ENCODE assay signal across 11 cellular contexts in the genomic region with DNA sequence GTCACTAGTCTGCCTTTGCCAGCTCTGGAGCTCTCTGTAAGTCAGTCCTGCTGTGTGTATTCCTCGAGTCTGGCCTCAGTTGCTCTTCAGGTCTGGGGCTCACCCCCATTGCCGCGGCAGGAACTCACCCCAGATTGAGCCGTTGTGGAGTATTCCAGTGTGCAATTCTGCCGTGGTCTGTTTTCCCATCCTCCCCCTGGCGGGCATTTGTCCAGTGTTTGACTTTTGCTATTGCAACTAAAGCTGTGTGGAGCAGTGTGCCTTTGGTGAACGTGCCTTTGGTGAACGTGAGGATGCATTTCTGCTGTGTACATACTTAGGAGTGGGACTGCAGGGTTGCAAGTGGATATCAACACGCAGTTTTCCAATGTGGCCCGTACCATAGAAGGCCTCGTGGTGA.
"Had no signal": no experiment of that assay in that cellular context is flagged by ENCODE, and none has a peak within 500 bp of the region (broad histone marks: within the 10 kb centered on the region; RNA-seq: fewer than 3 reads in every experiment).

No MANE protein-coding gene starts in this region.

- H3K4me3 ChIP-seq: ovary had no signal

- H3K4me3 Mint-ChIP-seq: dendritic cell treated with granulocyte-macrophage colony-stimulating factor and Interleukin-4, amounts not matched to agents 40 ng/mL and 50 ng/mL, for 4 days; endodermal cell; nephron progenitor cell; T-cell had no signal

- H3K9me3 Mint-ChIP-seq: dendritic cell treated with granulocyte-macrophage colony-stimulating factor and Interleukin-4, amounts not matched to agents 40 ng/mL and 50 ng/mL, for 4 days; endodermal cell; nephron progenitor cell; T-cell had no signal

- H3K27me3 ChIP-seq: ovary had no signal

- H3K4me1 Mint-ChIP-seq: endodermal cell had no signal

- H3K27me3 Mint-ChIP-seq: T-cell had no signal

- H3K27ac ChIP-seq: ovary, WERI-Rb-1 had no signal

- DNase-seq: activated CD4-positive, alpha-beta T cell treated with anti-CD3 and anti-CD28 coated beads for 4 hours; activated naive CD4-positive, alpha-beta T cell treated with Interleukin-2 at 50 U/mL for 16 hours; central memory CD4-positive, alpha-beta T cell; endodermal cell; nephron progenitor cell; stimulated activated CD4-positive, alpha-beta T cell treated with anti-CD3 and anti-CD28 coated beads, Interleukin-4, amount 100 ng/mL, for 4 hours; T-cell; trophoblast cell had no signal

- H3K36me3 Mint-ChIP-seq: T-cell had no signal

- H3K36me3 ChIP-seq: ovary, WERI-Rb-1 had no signal

- H3K9me3 ChIP-seq: ovary had no signal

- H3K27ac Mint-ChIP-seq: endodermal cell, nephron progenitor cell had no signal
